10 cellular contexts compared by ENCODE assay signal in genomic region chr3:138941259-138941885, GRCh38. TPM values are rescaled to one million over a fixed set of nuclear protein-coding genes. Genes with fewer than 3 reads are reported as not detected.
DNase-seq lines count a peak whose midpoint lies in the region; ATAC-seq and TF ChIP-seq lines count a peak whose summit lies in the region.
"Had no signal": no experiment of that assay in that cellular context is flagged by ENCODE, and none has a peak within 500 bp of the region (broad histone marks: within the 10 kb centered on the region; RNA-seq: fewer than 3 reads in every experiment).

No MANE protein-coding gene starts in this region.

- H3K27ac ChIP-seq in VCaP: no peak overlapping the region
- no peak overlapping the region for H3K27ac ChIP-seq in caudate nucleus (ENCODE audit: low read depth, low read length)
- H3K27ac ChIP-seq: BLaER1 had no signal

- peak; percentile 52 for TF ChIP-seq CTCF in VCaP (conservative IDR thresholded peaks at IDR 0.05)

- peak; percentile 63 for ATAC-seq in left lobe of liver
- no peak for ATAC-seq in HG02870 (IDR thresholded peaks at IDR 0.05; ENCODE audit: unreplicated experiment)

- DNase-seq in NCI-H510A treated with DMSO at 0.1 percent for 48 hours (lab: John Stamatoyannopoulos, UW): peak; percentile 10
- no peak for DNase-seq in NCI-H510A (lab: John Stamatoyannopoulos, UW)
- DNase-seq in HK-2 (ENCODE audit: unreplicated experiment): peak; percentile 51
- DNase-seq in left lobe of liver (ENCODE audit: low spot score): no peak
- no peak for DNase-seq in caudate nucleus (lab: John Stamatoyannopoulos, UW)
- no peak for DNase-seq in AG20443 (ENCODE audit: low spot score)

RNA-seq across cellular contexts. Expression of gene FOXL2, which starts 5.6 kb away (rescaled TPM):
- 0.10 TPM for total RNA-seq in left lobe of liver
- total RNA-seq: T-helper 2 cell treated with Interferon-gamma antibody and Interleukin-4, amounts not matched to agents 100 ng/mL and 5 ng/mL, for 36 hours had no signal

RNA-seq across cellular contexts. Expression of gene FOXL2NB, which starts 5.6 kb away (rescaled TPM):
- not detected for total RNA-seq in left lobe of liver
- total RNA-seq: T-helper 2 cell treated with Interferon-gamma antibody and Interleukin-4, amounts not matched to agents 100 ng/mL and 5 ng/mL, for 36 hours had no signal

Comparison
In these comparisons a context has a peak if more than half of its experiments do, and no peak if none do; other contexts are left out.
1. DNase-seq: peak in NCI-H510A treated with DMSO at 0.1 percent for 48 hours (single experiment) and HK-2 (single experiment); none in NCI-H510A (single experiment), left lobe of liver (single experiment), caudate nucleus (0 of 61) and AG20443 (single experiment).